ENCODE assay signal across 12 cellular contexts in genomic region chr10:60717852-60718251, GRCh38.
DNase-seq lines count a peak whose midpoint lies in the region; ATAC-seq and TF ChIP-seq lines count a peak whose summit lies in the region.
"Had no signal": no experiment of that assay in that cellular context is flagged by ENCODE, and none has a peak within 500 bp of the region (broad histone marks: within the 10 kb centered on the region; RNA-seq: fewer than 3 reads in every experiment).

No MANE protein-coding gene starts in this region.

- DNase-seq in activated CD4-positive, CD25-positive, alpha-beta regulatory T cell treated with anti-CD3 and anti-CD28 coated beads, Interleukin-2, amount 50 U/mL, for 72 hours = no peak
- no peak for DNase-seq in hypothalamus (lab: John Stamatoyannopoulos, UW)
- no peak for DNase-seq in natural killer cell treated with Interleukin-12 subunit alpha and Interleukin-12 subunit beta and Interleukin-15 and Interleukin-18, amount 100 ng/mL, for 72 hours (ENCODE audit: low spot score)
- no peak for DNase-seq in mesenteric fat pad (ENCODE audit: low spot score)
- DNase-seq: NCI-H146; stimulated activated CD4-positive, alpha-beta T cell treated with anti-CD3 and anti-CD28 coated beads, Interleukin-2, amount 100 ng/mL, for 24 hours had no signal

- no peak overlapping the region for H3K27ac Mint-ChIP-seq in natural killer cell treated with Interleukin-12 subunit alpha and Interleukin-12 subunit beta and Interleukin-15 and Interleukin-18, amount 100 ng/mL, for 72 hours

- peaks cover 0 to 8% of the 10 kb centered on the region in 2 donors for H3K27me3 Mint-ChIP-seq in natural killer cell treated with Interleukin-12 subunit alpha and Interleukin-12 subunit beta and Interleukin-15 and Interleukin-18, amount 100 ng/mL, for 72 hours

- H3K4me1 Mint-ChIP-seq in natural killer cell treated with Interleukin-12 subunit alpha and Interleukin-12 subunit beta and Interleukin-15 and Interleukin-18, amount 100 ng/mL, for 72 hours (ENCODE audit: low read depth in 2 of 2) = peaks cover 6 to 29% of the 10 kb centered on the region in 2 donors

- no peak overlapping the region for H3K4me3 Mint-ChIP-seq in natural killer cell treated with Interleukin-12 subunit alpha and Interleukin-12 subunit beta and Interleukin-15 and Interleukin-18, amount 100 ng/mL, for 72 hours

- H3K9me3 Mint-ChIP-seq in natural killer cell treated with Interleukin-12 subunit alpha and Interleukin-12 subunit beta and Interleukin-15 and Interleukin-18, amount 100 ng/mL, for 72 hours = no peaks in the 10 kb centered on the region

- peak; percentile 80 for ATAC-seq in GM19043 (IDR thresholded peaks at IDR 0.05; ENCODE audit: low read depth, unreplicated experiment)
- peak; percentile 69 for ATAC-seq in HG02588 (IDR thresholded peaks at IDR 0.05; ENCODE audit: unreplicated experiment)
- ATAC-seq in HG03521 (IDR thresholded peaks at IDR 0.05; ENCODE audit: unreplicated experiment) = peak; percentile 85
- no peak for ATAC-seq in natural killer cell treated with Interleukin-12 subunit alpha and Interleukin-12 subunit beta and Interleukin-15 and Interleukin-18, amount 100 ng/mL, for 72 hours
- ATAC-seq: Panc1 had no signal

- H3K27ac ChIP-seq in C4-2B = peak overlapping the region; percentile 50; the same call in 1 of the 2 replicates
- H3K27ac ChIP-seq: parathyroid adenoma had no signal

- no peak for TF ChIP-seq CTCF in C4-2B (conservative IDR thresholded peaks at IDR 0.05)

- no peaks in the 10 kb centered on the region for H3K36me3 Mint-ChIP-seq in natural killer cell treated with Interleukin-12 subunit alpha and Interleukin-12 subunit beta and Interleukin-15 and Interleukin-18, amount 100 ng/mL, for 72 hours

Comparison
In these comparisons a context has a peak if more than half of its experiments do, and no peak if none do; other contexts are left out.
1. ATAC-seq: peak in GM19043 (single experiment), HG02588 (single experiment) and HG03521 (single experiment); none in natural killer cell treated with Interleukin-12 subunit alpha and Interleukin-12 subunit beta and Interleukin-15 and Interleukin-18, amount 100 ng/mL, for 72 hours (0 of 2).